In the genomic region with DNA sequence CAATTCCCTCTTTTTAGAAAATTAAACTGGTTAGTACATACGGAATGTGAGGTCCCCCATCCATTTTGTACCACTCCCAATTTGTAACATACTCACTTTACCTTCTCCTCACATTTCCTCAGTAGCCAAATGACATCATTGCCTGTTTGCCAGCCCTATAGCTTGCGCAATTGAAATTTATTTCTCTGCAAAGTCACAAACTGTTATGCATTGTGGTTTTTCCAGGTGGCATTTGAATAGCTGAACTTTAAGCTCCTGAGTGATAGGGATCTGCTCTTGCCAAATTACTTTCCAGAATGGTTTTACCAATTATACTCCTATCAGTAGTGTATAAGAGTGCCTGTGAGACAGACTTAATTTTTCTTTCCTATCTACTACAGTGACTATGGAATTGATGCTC, we compare ENCODE assay signal across 25 cellular contexts. TPM values are rescaled to one million over a fixed set of nuclear protein-coding genes. Genes with fewer than 3 reads are reported as not detected.
DNase-seq lines count a peak whose midpoint lies in the region; TF ChIP-seq lines count a peak whose summit lies in the region.
"Had no signal": no experiment of that assay in that cellular context is flagged by ENCODE, and none has a peak within 500 bp of the region (broad histone marks: within the 10 kb centered on the region; RNA-seq: fewer than 3 reads in every experiment).

No MANE protein-coding gene starts in this region.

- H2AFZ ChIP-seq in PC-9 = no peak overlapping the region
- H2AFZ ChIP-seq: neural progenitor cell had no signal

- H3K79me2 ChIP-seq in PC-9 (ENCODE audit: low read depth) = 0 out of 2 replicates have a peak, but pooled peaks cover 5% of the 10 kb centered on the region

- DNase-seq in HCEC 1CT = peak; percentile 43
- DNase-seq in PC-9 = peak in 1 of 2 experiments; percentile 77
- DNase-seq in epithelial cell of prostate (ENCODE audit: low read depth, low spot score) = no peak
- no peak for DNase-seq in progenitor cell of endocrine pancreas (ENCODE audit: low spot score, unreplicated experiment)
- no peak for DNase-seq in left ventricle myocardium inferior
- no peak for DNase-seq in hypothalamus (lab: John Stamatoyannopoulos, UW)
- DNase-seq in NCI-H1105 treated with DMSO at 0.1 percent for 48 hours (lab: John Stamatoyannopoulos, UW) = no peak
- DNase-seq: activated CD4-positive, alpha-beta T cell treated with anti-CD3 and anti-CD28 coated beads, Interleukin-2, amount 50 U/mL, for 48 hours; activated gamma-delta T cell treated with Interleukin-2 at 50 U/mL for 16 hours; AML-193; amniotic stem cell; caudate nucleus; CD8-positive, alpha-beta memory T cell; left ventricle myocardium superior; NCI-H187 treated with DMSO at 0.1 percent for 48 hours; NCI-H2227 treated with DMSO at 0.1 percent for 48 hours; NCI-H82; stimulated activated CD4-positive, alpha-beta T cell treated with anti-CD3 and anti-CD28 coated beads, Interleukin-4, amount 100 ng/mL, for 4 hours; stimulated activated naive CD8-positive, alpha-beta T cell treated with anti-CD3 and anti-CD28 coated beads, Interleukin-15, amount 100 ng/mL, for 72 hours; T-helper 17 cell; upper lobe of left lung; WERI-Rb-1 had no signal

- H3K4me1 ChIP-seq in PC-9 (replicated peaks; ENCODE audit: insufficient read depth) (peaks cover 25% of the 10 kb centered on the region), left ventricle myocardium inferior (no peaks in the 10 kb centered on the region)
- H3K4me1 ChIP-seq: neural progenitor cell, upper lobe of left lung had no signal

- no peaks in the 10 kb centered on the region for H3K27me3 Mint-ChIP-seq in progenitor cell of endocrine pancreas
- H3K27me3 Mint-ChIP-seq: stimulated activated naive CD8-positive, alpha-beta T cell treated with anti-CD3 and anti-CD28 coated beads, Interleukin-15, amount 100 ng/mL, for 72 hours had no signal

- H3K27ac ChIP-seq in PC-9 = no peak overlapping the region
- peak overlapping the region; percentile 5 for H3K27ac ChIP-seq in epithelial cell of prostate
- no peak overlapping the region for H3K27ac ChIP-seq in left ventricle myocardium inferior (replicated peaks)
- H3K27ac ChIP-seq: neural progenitor cell, SJSA1, upper lobe of left lung, WERI-Rb-1 had no signal

- TF ChIP-seq CTCF in PC-9 (conservative IDR thresholded peaks at IDR 0.05) (no peak), progenitor cell of endocrine pancreas (IDR thresholded peaks at IDR 0.05; ENCODE audit: unreplicated experiment) (no peak), left ventricle myocardium inferior (IDR thresholded peaks at IDR 0.05; ENCODE audit: borderline replicate concordance) (no peak)

- H3K4me3 ChIP-seq in PC-9 = no peak overlapping the region
- H3K4me3 ChIP-seq in left ventricle myocardium inferior = no peak overlapping the region
- H3K4me3 ChIP-seq: neural progenitor cell, SJSA1, upper lobe of left lung had no signal

- intact Hi-C loops in PC-9 (cut with micrococcal nuclease; ENCODE audit: unreplicated experiment) = no loop called here
- intact Hi-C loops in left ventricle myocardium inferior (cut with micrococcal nuclease) = no loop called here

- H3K9me3 ChIP-seq in PC-9 (ENCODE audit: insufficient read depth, low read depth) = no peaks in the 10 kb centered on the region
- H3K9me3 ChIP-seq in left ventricle myocardium inferior (replicated peaks) = no peaks in the 10 kb centered on the region
- H3K9me3 ChIP-seq: SJSA1, upper lobe of left lung had no signal

- no peaks in the 10 kb centered on the region for H4K20me1 ChIP-seq in PC-9 (ENCODE audit: insufficient read depth)

- POLR2A ChIA-PET in PC-9 (lab: Charles Lee; ENCODE audit: unreplicated experiment) = interaction anchor here (0.7 kb wide), 1 partner anchor 54 kb away, joined by 3 read pairs; no protein-coding TSS in a partner anchor

- no peak overlapping the region for H3K4me3 Mint-ChIP-seq in progenitor cell of endocrine pancreas (ENCODE audit: low read depth)
- H3K4me3 Mint-ChIP-seq: CD8-positive, alpha-beta memory T cell; neural progenitor cell; stimulated activated naive CD8-positive, alpha-beta T cell treated with anti-CD3 and anti-CD28 coated beads, Interleukin-15, amount 100 ng/mL, for 72 hours; T-helper 17 cell had no signal

- BruUV-seq in PC-9 (replicated peaks; lab: Mats Ljungman, UMichigan) = no TSS peak

- H3F3A ChIP-seq in PC-9 (ENCODE audit: insufficient read depth, low read depth) = 0 out of 2 replicates have a peak, but pooled peaks cover 3% of the 10 kb centered on the region

- H3K36me3 ChIP-seq in PC-9 (ENCODE audit: low read depth) = peaks cover 7% of the 10 kb centered on the region
- no peaks in the 10 kb centered on the region for H3K36me3 ChIP-seq in left ventricle myocardium inferior
- H3K36me3 ChIP-seq: SJSA1, upper lobe of left lung, WERI-Rb-1 had no signal

- H3K4me2 ChIP-seq in PC-9 = peak overlapping the region; percentile 12; the same call in 1 of the 2 replicates
- H3K4me2 ChIP-seq: neural progenitor cell had no signal

- CTCF ChIA-PET in PC-9 (lab: Charles Lee) = interaction anchor here (1.3 kb wide), 1 partner anchor 223 kb away, joined by 4 read pairs; no protein-coding TSS in a partner anchor

- H3K9me2 ChIP-seq in PC-9 (ENCODE audit: insufficient read depth) = no peaks in the 10 kb centered on the region

- peaks cover 31% of the 10 kb centered on the region for H3K36me3 Mint-ChIP-seq in progenitor cell of endocrine pancreas (ENCODE audit: insufficient read depth)
- H3K36me3 Mint-ChIP-seq: CD8-positive, alpha-beta memory T cell had no signal

- peak overlapping the region; percentile 10 for H3K27ac Mint-ChIP-seq in progenitor cell of endocrine pancreas
- H3K27ac Mint-ChIP-seq: CD8-positive, alpha-beta memory T cell; neural progenitor cell; stimulated activated naive CD8-positive, alpha-beta T cell treated with anti-CD3 and anti-CD28 coated beads, Interleukin-15, amount 100 ng/mL, for 72 hours; T-helper 17 cell had no signal

- peaks cover 13% of the 10 kb centered on the region for H3K9me3 Mint-ChIP-seq in progenitor cell of endocrine pancreas (ENCODE audit: low read depth)
- H3K9me3 Mint-ChIP-seq: CD8-positive, alpha-beta memory T cell; stimulated activated naive CD8-positive, alpha-beta T cell treated with anti-CD3 and anti-CD28 coated beads, Interleukin-15, amount 100 ng/mL, for 72 hours had no signal

- no peaks in the 10 kb centered on the region for H3K27me3 ChIP-seq in PC-9 (ENCODE audit: insufficient read depth, low read depth)
- H3K27me3 ChIP-seq in left ventricle myocardium inferior (ENCODE audit: low read depth) = no peaks in the 10 kb centered on the region
- H3K27me3 ChIP-seq: neural progenitor cell, SJSA1, upper lobe of left lung had no signal

- peaks cover 15% of the 10 kb centered on the region for H3K4me1 Mint-ChIP-seq in progenitor cell of endocrine pancreas (ENCODE audit: low read depth)
- H3K4me1 Mint-ChIP-seq: CD8-positive, alpha-beta memory T cell; stimulated activated naive CD8-positive, alpha-beta T cell treated with anti-CD3 and anti-CD28 coated beads, Interleukin-15, amount 100 ng/mL, for 72 hours; T-helper 17 cell had no signal

RNA-seq across cellular contexts. Expression of a gene that starts 7.7 kb away (rescaled TPM):
- total RNA-seq in PC-9 (2021) = 82.3 and 102 TPM in 2 replicates
- 276 and 291 TPM in 2 replicates for total RNA-seq in progenitor cell of endocrine pancreas
- total RNA-seq in left ventricle myocardium inferior = 10.8 TPM
- total RNA-seq: CD8-positive, alpha-beta memory T cell; OCI-LY7; T-helper 17 cell had no signal

RNA-seq across cellular contexts. Expression of a gene that starts 9.1 kb away (rescaled TPM):
- 13.6 and 15.5 TPM in 2 replicates for total RNA-seq in PC-9 (2021)
- 66.6 and 79.4 TPM in 2 replicates for total RNA-seq in progenitor cell of endocrine pancreas
- total RNA-seq in left ventricle myocardium inferior = 9.8 TPM
- total RNA-seq: CD8-positive, alpha-beta memory T cell; OCI-LY7; T-helper 17 cell had no signal
